12 cellular contexts compared by ENCODE assay signal in the genomic region with DNA sequence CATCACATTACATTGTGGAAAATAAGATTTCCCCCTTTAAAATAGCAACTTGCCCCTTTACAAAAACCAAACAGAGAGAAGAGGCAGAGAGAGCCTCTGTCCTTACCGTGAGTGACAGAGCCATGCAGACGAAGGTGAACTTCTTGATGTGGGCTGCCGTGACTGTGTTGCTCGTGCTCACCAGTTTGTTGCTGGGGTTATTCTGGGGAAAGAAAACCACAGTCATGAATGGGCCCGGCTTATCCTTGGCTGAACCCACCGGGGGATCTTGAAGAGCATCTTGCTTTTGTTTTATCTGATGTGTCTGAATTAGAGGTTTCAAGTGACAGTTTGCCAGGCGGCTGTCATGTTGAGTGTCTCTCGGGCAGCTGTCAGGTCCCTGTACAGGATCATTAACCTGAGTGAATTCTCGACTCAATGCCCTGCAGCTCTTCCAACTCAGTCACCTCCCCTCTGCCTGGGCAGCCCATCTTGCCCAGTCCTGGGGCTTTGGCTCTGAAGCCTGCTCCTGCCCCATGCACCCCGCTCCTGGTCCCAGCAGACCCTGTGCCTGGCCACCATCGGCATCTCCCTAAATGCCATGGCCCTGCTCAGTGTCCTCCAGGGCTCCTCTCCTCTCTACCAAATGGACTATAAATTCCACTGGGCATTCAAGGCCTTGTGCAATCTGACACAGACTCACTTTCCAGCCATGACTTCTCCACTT.
DNase-seq lines count a peak whose midpoint lies in the region; ATAC-seq, FAIRE-seq and TF ChIP-seq lines count a peak whose summit lies in the region.
"Had no signal": no experiment of that assay in that cellular context is flagged by ENCODE, and none has a peak within 500 bp of the region (broad histone marks: within the 10 kb centered on the region; RNA-seq: fewer than 3 reads in every experiment).

No MANE protein-coding gene starts in this region.

- H3K36me3 ChIP-seq in right atrium auricular region (peaks cover 25% of the 10 kb centered on the region), thoracic aorta (peaks cover 28% of the 10 kb centered on the region)

- H3K27ac Mint-ChIP-seq in central memory CD8-positive, alpha-beta T cell (ENCODE audit: low read depth): peak overlapping the region; percentile 47

- no peak for TF ChIP-seq CTCF in right atrium auricular region (IDR thresholded peaks at IDR 0.05)
- TF ChIP-seq CTCF in thoracic aorta (IDR thresholded peaks at IDR 0.05): no peak
- no peak for TF ChIP-seq CTCF in lower leg skin (IDR thresholded peaks at IDR 0.05)

- 88 to 93% methylated on average over 11 of the region's 11 CpGs for WGBS in lower leg skin, 2 donors

- H3K4me1 ChIP-seq in right atrium auricular region (peaks cover 0 to 60% of the 10 kb centered on the region in 2 donors), thoracic aorta (ENCODE audit: control insufficient read depth in 1 of 2, low read depth in 2 of 2) (peaks cover 21 to 56% of the 10 kb centered on the region in 2 donors)
- H3K4me1 ChIP-seq: upper lobe of left lung had no signal

- H3K9me3 ChIP-seq in right atrium auricular region (no peaks in the 10 kb centered on the region), thoracic aorta (no peaks in the 10 kb centered on the region)
- H3K9me3 ChIP-seq: upper lobe of left lung had no signal

- H3K27me3 ChIP-seq in right atrium auricular region (no peaks in the 10 kb centered on the region), thoracic aorta (replicated peaks; ENCODE audit: insufficient read depth) (no peaks in the 10 kb centered on the region)
- H3K27me3 ChIP-seq: upper lobe of left lung had no signal

- H3K4me3 ChIP-seq in right atrium auricular region (no peak overlapping the region), thoracic aorta (no peak overlapping the region), lower leg skin (ENCODE audit: low read depth, poor library complexity, severe bottlenecking) (no peak overlapping the region)
- H3K4me3 ChIP-seq: skin epidermis, upper lobe of left lung had no signal

- no peak overlapping the region for H3K4me3 Mint-ChIP-seq in central memory CD8-positive, alpha-beta T cell

- no peaks in the 10 kb centered on the region for H3K9me3 Mint-ChIP-seq in central memory CD8-positive, alpha-beta T cell

- FAIRE-seq in RCC 7860 (lab: Jason Lieb, UNC): no peak
- FAIRE-seq: colon had no signal

- peaks cover 12% of the 10 kb centered on the region for H3K4me1 Mint-ChIP-seq in central memory CD8-positive, alpha-beta T cell

- H3K27me3 Mint-ChIP-seq in central memory CD8-positive, alpha-beta T cell: no peaks in the 10 kb centered on the region

- no peak for ATAC-seq in Right ventricle myocardium inferior
- ATAC-seq in central memory CD8-positive, alpha-beta T cell (replicated peaks; ENCODE audit: extremely low read depth, poor library complexity, severe bottlenecking): no peak
- ATAC-seq in thoracic aorta (ENCODE audit: insufficient number of reproducible peaks, low FRiP score, low read depth): no peak
- no peak for ATAC-seq in HG02678 (IDR thresholded peaks at IDR 0.05; ENCODE audit: unreplicated experiment)

- intact Hi-C loops in Right ventricle myocardium inferior (cut with DNase I) (no loop called here), lower leg skin (cut with DNase I; ENCODE audit: low total_unique reads) (no loop called here)

- H3K27ac ChIP-seq in right atrium auricular region (peak overlapping the region in 1 of 2 donors; percentile 17), thoracic aorta (peak overlapping the region; percentile 45 to 53)
- H3K27ac ChIP-seq: RWPE1, skin epidermis, upper lobe of left lung had no signal

- peak; percentile 53 for DNase-seq in Right ventricle myocardium inferior (ENCODE audit: missing footprints)
- no peak for DNase-seq in right atrium auricular region (ENCODE audit: low spot score)
- DNase-seq in NCI-H524 (lab: John Stamatoyannopoulos, UW): peak; percentile 99 to 100
- DNase-seq in central memory CD8-positive, alpha-beta T cell (ENCODE audit: low spot score in 2 of 2): no peak
- DNase-seq in thoracic aorta (ENCODE audit: low spot score): no peak
- no peak for DNase-seq in lower leg skin (ENCODE audit: low spot score in 2 of 2)
- DNase-seq in RCC 7860 (ENCODE audit: low spot score): no peak

- peaks cover 31% of the 10 kb centered on the region for H3K36me3 Mint-ChIP-seq in central memory CD8-positive, alpha-beta T cell (ENCODE audit: insufficient read depth)

- no peak for TF ChIP-seq POLR2A in lower leg skin (IDR thresholded peaks at IDR 0.05)

Comparison
In these comparisons a context has a peak if more than half of its experiments do, and no peak if none do; other contexts are left out.
1. DNase-seq: peak in Right ventricle myocardium inferior (single experiment) and NCI-H524 (2 of 2); none in right atrium auricular region (single experiment), central memory CD8-positive, alpha-beta T cell (0 of 2), thoracic aorta (single experiment), lower leg skin (0 of 2) and RCC 7860 (single experiment).